In the genomic region with DNA sequence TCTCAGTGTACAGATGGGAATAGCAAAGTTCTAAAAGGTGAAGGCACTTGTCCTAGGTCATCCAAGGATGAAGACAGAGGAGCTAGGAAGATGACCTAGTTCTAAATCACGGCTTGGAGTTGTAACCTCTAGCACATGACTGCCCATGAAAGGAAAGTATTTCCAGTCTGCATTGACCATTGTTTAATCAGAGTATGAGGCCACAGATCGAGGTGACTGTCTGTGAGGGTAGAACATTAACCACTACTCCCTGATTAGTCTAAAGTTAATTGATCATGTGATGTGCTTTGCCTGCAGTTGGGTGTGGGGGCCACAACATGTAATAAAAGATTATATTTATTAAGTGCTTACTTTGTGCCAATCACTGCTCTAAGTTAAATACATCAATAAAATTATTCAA, we compare ENCODE assay signal across 9 cellular contexts. TPM values are rescaled to one million over a fixed set of nuclear protein-coding genes. Genes with fewer than 3 reads are reported as not detected.
DNase-seq lines count a peak whose midpoint lies in the region; ATAC-seq and TF ChIP-seq lines count a peak whose summit lies in the region.
"Had no signal": no experiment of that assay in that cellular context is flagged by ENCODE, and none has a peak within 500 bp of the region (broad histone marks: within the 10 kb centered on the region; RNA-seq: fewer than 3 reads in every experiment).

No MANE protein-coding gene starts in this region.

- H3K27ac Mint-ChIP-seq in T-helper 17 cell: peak overlapping the region; percentile 76

- H3K36me3 ChIP-seq in parathyroid adenoma (ENCODE audit: control insufficient read depth, insufficient read depth, low read length): no peaks in the 10 kb centered on the region
- H3K36me3 ChIP-seq: ovary had no signal

- peak; percentile 31 for ATAC-seq in GM19035 (IDR thresholded peaks at IDR 0.05; ENCODE audit: unreplicated experiment)
- ATAC-seq in HG02852 (IDR thresholded peaks at IDR 0.05; ENCODE audit: unreplicated experiment): peak; percentile 34
- no peak for ATAC-seq in T-helper 17 cell

- no peaks in the 10 kb centered on the region for H3K27me3 ChIP-seq in parathyroid adenoma (ENCODE audit: control insufficient read depth, insufficient read depth, low read length)
- H3K27me3 ChIP-seq: ovary had no signal

- no peaks in the 10 kb centered on the region for H3K9me3 ChIP-seq in T-helper 17 cell (ENCODE audit: control insufficient read depth, low read length, poor library complexity, severe bottlenecking)
- H3K9me3 ChIP-seq in parathyroid adenoma (ENCODE audit: control insufficient read depth, low read length): no peaks in the 10 kb centered on the region
- H3K9me3 ChIP-seq: ovary had no signal

- peak overlapping the region; percentile 52 for H3K4me2 ChIP-seq in parathyroid adenoma (ENCODE audit: low read length)

- peak overlapping the region; percentile 78 for H3K4me3 Mint-ChIP-seq in T-helper 17 cell

- H3K27me3 Mint-ChIP-seq in T-helper 17 cell: no peaks in the 10 kb centered on the region

- H3K36me3 Mint-ChIP-seq in T-helper 17 cell (ENCODE audit: low read depth): no peaks in the 10 kb centered on the region

- no peak for TF ChIP-seq CTCF in parathyroid adenoma (IDR thresholded peaks at IDR 0.05)

- peak overlapping the region; percentile 89 for H3K27ac ChIP-seq in parathyroid adenoma
- H3K27ac ChIP-seq: ovary had no signal

- H3K4me3 ChIP-seq in parathyroid adenoma (ENCODE audit: low read depth, low read length): no peak overlapping the region
- H3K4me3 ChIP-seq: ovary had no signal

- peaks cover 31% of the 10 kb centered on the region for H3K4me1 Mint-ChIP-seq in T-helper 17 cell

- H3K4me1 ChIP-seq in parathyroid adenoma: peaks cover 34% of the 10 kb centered on the region

- no peak overlapping the region for H3K9ac ChIP-seq in parathyroid adenoma

- H2AFZ ChIP-seq in parathyroid adenoma: peak overlapping the region; percentile 77

- DNase-seq in T-helper 17 cell: no peak
- DNase-seq in NCI-H2227 treated with DMSO at 0.1 percent for 48 hours (lab: John Stamatoyannopoulos, UW): no peak
- no peak for DNase-seq in NOMO-1 treated with dmso at 0.1 percent for 144 hours (lab: John Stamatoyannopoulos, UW; ENCODE audit: unreplicated experiment)
- DNase-seq in cerebellar nuclear complex (lab: John Stamatoyannopoulos, UW): no peak
- DNase-seq in NCI-H1694 treated with DMSO at 0.1 percent for 48 hours (lab: John Stamatoyannopoulos, UW): no peak
- DNase-seq: ovary had no signal

- no peaks in the 10 kb centered on the region for H3K79me2 ChIP-seq in parathyroid adenoma

RNA-seq across cellular contexts. Expression of gene TNFSF15, which starts 0.7 kb away (rescaled TPM):
- under 1 TPM in 1 of 2 donors, not detected in 1; 0.05 TPM for total RNA-seq in T-helper 17 cell
